In genomic region chr2:107545066-107545465, GRCh38 we compare ENCODE assay signal across 27 cellular contexts.
"Had no signal": no experiment of that assay in that cellular context is flagged by ENCODE, and none has a peak within 500 bp of the region (broad histone marks: within the 10 kb centered on the region; RNA-seq: fewer than 3 reads in every experiment).

No MANE protein-coding gene starts in this region.

- H2AFZ ChIP-seq: parathyroid adenoma had no signal

- H3K27me3 ChIP-seq: gastrocnemius medialis, left lung, sigmoid colon, suprapubic skin, upper lobe of right lung had no signal

- H3K9ac ChIP-seq: parathyroid adenoma had no signal

- DNase-seq: activated CD4-positive, alpha-beta T cell treated with anti-CD3 and anti-CD28 coated beads, Interleukin-2, amount 50 U/mL, for 1 hour; activated CD8-positive, alpha-beta T cell treated with anti-CD3 and anti-CD28 coated beads for 36 hours; activated naive CD4-positive, alpha-beta T cell; activated T-cell treated with anti-CD3 and anti-CD28 coated beads, Interleukin-2, amount 50 U/mL, for 72 hours; anterior cingulate cortex; dermis blood vessel endothelial cell; effector CD4-positive, alpha-beta T cell; gastrocnemius medialis; glutamatergic neuron; left lung; lower lobe of right lung; mesenchymal stem cell; naive thymus-derived CD8-positive, alpha-beta T cell; occipital lobe; psoas muscle; sigmoid colon; small intestine; stimulated activated CD4-positive, alpha-beta T cell treated with anti-CD3 and anti-CD28 coated beads, Interleukin-1b, Interleukin-23, amount 100 ng/mL, for 48 hours; stimulated activated CD4-positive, alpha-beta T cell treated with anti-CD3 and anti-CD28 coated beads, Interleukin-4, amount 100 ng/mL, for 4 hours; stimulated activated CD8-positive, alpha-beta memory T cell treated with anti-CD3 and anti-CD28 coated beads, Interleukin-4, amount 100 ng/mL, for 48 hours; tibial artery; upper lobe of right lung had no signal

- H3K4me1 ChIP-seq: gastrocnemius medialis, left lung, lower lobe of right lung, parathyroid adenoma, psoas muscle, suprapubic skin, tibial artery, upper lobe of right lung had no signal

- H3K36me3 ChIP-seq: gastrocnemius medialis, left lung, lower lobe of right lung, sigmoid colon, suprapubic skin, tibial artery, upper lobe of right lung had no signal

- H3K9me3 ChIP-seq: gastrocnemius medialis, left lung, lower lobe of right lung, psoas muscle, sigmoid colon, suprapubic skin, tibial artery, upper lobe of right lung had no signal

- H3K27ac ChIP-seq: epithelial cell of prostate, gastrocnemius medialis, left lung, lower lobe of right lung, parathyroid adenoma, psoas muscle, sigmoid colon, suprapubic skin, tibial artery, upper lobe of right lung had no signal

- H3K4me3 ChIP-seq: gastrocnemius medialis, left lung, lower lobe of right lung, psoas muscle, sigmoid colon, suprapubic skin, tibial artery, upper lobe of right lung had no signal

- ATAC-seq: activated CD8-positive, alpha-beta T cell treated with anti-CD3 and anti-CD28 coated beads for 36 hours; activated T-cell treated with anti-CD3 and anti-CD28 coated beads, Interleukin-2, amount 50 U/mL, for 72 hours; gastrocnemius medialis; left lung; lower lobe of right lung; naive thymus-derived CD8-positive, alpha-beta T cell; psoas muscle; stimulated activated memory B cell treated with anti-CD40 and anti-IgM and Interleukin-4, amounts not matched to agents 10 μg/mL and 1 μg/mL and 100 μg/mL, for 72 hours; upper lobe of right lung; WTC11 had no signal

- H3K79me2 ChIP-seq: parathyroid adenoma had no signal
